1 cellular context compared by ENCODE assay signal in genomic region chr1:67646145-67647035, GRCh38.
TF ChIP-seq lines count a peak whose summit lies in the region.

No MANE protein-coding gene starts in this region.

TF ChIP-seq in HEK293, 187 proteins besides CTCF, POLR2A, EP300 and RAD21 (continued from another document):
- TF ChIP-seq ZNF18 (tag by site-specific recombination; IDR thresholded peaks at IDR 0.05) (peak; percentile 54), ZNF610 (tag by site-specific recombination; IDR thresholded peaks at IDR 0.05; ENCODE audit: borderline replicate concordance) (peak; percentile 80), PRDM4 (tag by site-specific recombination; IDR thresholded peaks at IDR 0.05) (0 out of 2 replicates have a peak, but pooled peaks have one; percentile 27), ZEB2 (tag by site-specific recombination; IDR thresholded peaks at IDR 0.05) (peak; percentile 25; the same call in 1 of the 2 replicates), ZNF140 (tag by site-specific recombination; IDR thresholded peaks at IDR 0.05) (no peak), HOXD13 (CRISPR knock-in tag; IDR thresholded peaks at IDR 0.05; ENCODE audit: borderline replicate concordance) (0 out of 2 replicates have a peak, but pooled peaks have one; percentile 68), ZIC2 (tag by site-specific recombination; IDR thresholded peaks at IDR 0.05) (peak; percentile 92), ZXDB (tag by site-specific recombination; IDR thresholded peaks at IDR 0.05) (peak; percentile 55; the same call in 1 of the 2 replicates), ZNF843 (tag by site-specific recombination; IDR thresholded peaks at IDR 0.05) (peak; percentile 75; the same call in 1 of the 2 replicates), ZNF660 (tag by site-specific recombination; IDR thresholded peaks at IDR 0.05) (0 out of 2 replicates have a peak, but pooled peaks have one; percentile 46), ZNF335 (tag by site-specific recombination; conservative IDR thresholded peaks at IDR 0.05) (peak; percentile 93), ZBTB21 (tag by site-specific recombination; IDR thresholded peaks at IDR 0.05) (no peak), FEZF1 (tag by site-specific recombination; IDR thresholded peaks at IDR 0.05) (peak; percentile 98), ZNF785 (tag by site-specific recombination; IDR thresholded peaks at IDR 0.05) (no peak), ZBTB10 (tag by site-specific recombination; IDR thresholded peaks at IDR 0.05) (no peak), ZBTB6 (tag by site-specific recombination; IDR thresholded peaks at IDR 0.05) (no peak), ZNF341 (tag by site-specific recombination; IDR thresholded peaks at IDR 0.05; ENCODE audit: low read depth) (peak; percentile 57; the same call in 1 of the 2 replicates), TCF7L2 (IDR thresholded peaks at IDR 0.05; ENCODE audit: borderline replicate concordance, low read depth, low read length) (0 out of 2 replicates have a peak, but pooled peaks have one; percentile 15), OSR2 (tag by site-specific recombination; IDR thresholded peaks at IDR 0.05) (peak; percentile 95), ZNF555 (tag by site-specific recombination; conservative IDR thresholded peaks at IDR 0.05) (no peak), TRIM28 (IDR thresholded peaks at IDR 0.05; ENCODE audit: borderline replicate concordance, low read length) (peak; percentile 96), ZBTB8A (tag by site-specific recombination; IDR thresholded peaks at IDR 0.05) (peak; percentile 38; the same call in 1 of the 2 replicates), GLIS1 (tag by site-specific recombination; IDR thresholded peaks at IDR 0.05) (peak; percentile 94), ZNF580 (tag by site-specific recombination; IDR thresholded peaks at IDR 0.05) (peak; percentile 72)
